9 cellular contexts compared by ENCODE assay signal in genomic region chr1:109134423-109134822, GRCh38. TPM values are rescaled to one million over a fixed set of nuclear protein-coding genes. Genes with fewer than 3 reads are reported as not detected.
DNase-seq lines count a peak whose midpoint lies in the region; ATAC-seq and TF ChIP-seq lines count a peak whose summit lies in the region.
"Had no signal": no experiment of that assay in that cellular context is flagged by ENCODE, and none has a peak within 500 bp of the region (broad histone marks: within the 10 kb centered on the region; RNA-seq: fewer than 3 reads in every experiment).

No MANE protein-coding gene starts in this region.

- no peaks in the 10 kb centered on the region for H3K4me1 ChIP-seq in HEK293 (ENCODE audit: control insufficient read depth, insufficient read depth, low read length)

- no peak overlapping the region for H3K27ac Mint-ChIP-seq in activated CD4-positive, alpha-beta memory T cell treated with anti-CD3 and anti-CD28 coated beads, Interleukin-2, amount 10 ng/mL, durations not matched to agents 7 days and 5 days
- no peak overlapping the region for H3K27ac Mint-ChIP-seq in natural killer cell
- H3K27ac Mint-ChIP-seq: activated naive CD8-positive, alpha-beta T cell had no signal

- H3K79me2 ChIP-seq in neural cell (replicated peaks; ENCODE audit: insufficient read depth, low read length), result no peaks in the 10 kb centered on the region

- H3K9ac ChIP-seq in neural cell (ENCODE audit: low read length), result no peak overlapping the region

- no peak overlapping the region for H3K4me3 Mint-ChIP-seq in activated CD4-positive, alpha-beta memory T cell treated with anti-CD3 and anti-CD28 coated beads, Interleukin-2, amount 10 ng/mL, durations not matched to agents 7 days and 5 days
- no peak overlapping the region for H3K4me3 Mint-ChIP-seq in natural killer cell
- H3K4me3 Mint-ChIP-seq: activated naive CD8-positive, alpha-beta T cell had no signal

- no peak overlapping the region for H3K27ac ChIP-seq in HEK293 (ENCODE audit: extremely low read depth, low read depth, low read length)
- peak overlapping the region; percentile 59 for H3K27ac ChIP-seq in neural cell (ENCODE audit: low read length)

- TF ChIP-seq CTCF in HEK293 (tag by site-specific recombination; IDR thresholded peaks at IDR 0.05), result no peak
- TF ChIP-seq CTCF in neural cell (IDR thresholded peaks at IDR 0.05; ENCODE audit: poor library complexity, severe bottlenecking), result no peak
- TF ChIP-seq CTCF in natural killer cell (IDR thresholded peaks at IDR 0.05), result no peak

- no peak overlapping the region for H3K4me2 ChIP-seq in neural cell (ENCODE audit: low read length)

- H3K4me3 ChIP-seq in HEK293 (ENCODE audit: low read depth, low read length), result no peak overlapping the region
- H3K4me3 ChIP-seq in neural cell (ENCODE audit: low read length), result peak overlapping the region; percentile 28

- H3K9me3 ChIP-seq in HEK293 (ENCODE audit: control insufficient read depth, insufficient read depth, low read depth, low read length) (no peaks in the 10 kb centered on the region), neural cell (ENCODE audit: low read length) (no peaks in the 10 kb centered on the region)

- H3K36me3 ChIP-seq in HEK293 (ENCODE audit: control insufficient read depth in 2 of 2, insufficient read depth in 1 of 2, low read length in 2 of 2) (no peaks in the 10 kb centered on the region), neural cell (ENCODE audit: insufficient read depth, low read length) (no peaks in the 10 kb centered on the region)

- intact Hi-C loops in natural killer cell (cut with micrococcal nuclease), result no loop called here

- DNase-seq in NCI-H2107 treated with DMSO at 0.1 percent for 48 hours (lab: John Stamatoyannopoulos, UW; ENCODE audit: unreplicated experiment) (peak; percentile 36), NCI-H2107 (lab: John Stamatoyannopoulos, UW) (no peak), SK-N-DZ (ENCODE audit: low spot score) (peak; percentile 24), HPDE6-E6E7 (ENCODE audit: extremely low spot score) (no peak), natural killer cell (no peak)
- DNase-seq in activated CD4-positive, alpha-beta memory T cell treated with anti-CD3 and anti-CD28 coated beads, Interleukin-2, amount 10 ng/mL, durations not matched to agents 7 days and 5 days, result no peak

- H3K36me3 Mint-ChIP-seq in activated CD4-positive, alpha-beta memory T cell treated with anti-CD3 and anti-CD28 coated beads, Interleukin-2, amount 10 ng/mL, durations not matched to agents 7 days and 5 days (ENCODE audit: low read depth), result no peaks in the 10 kb centered on the region
- H3K36me3 Mint-ChIP-seq in natural killer cell, result no peaks in the 10 kb centered on the region
- H3K36me3 Mint-ChIP-seq: activated naive CD8-positive, alpha-beta T cell had no signal

- POLR2A ChIA-PET in HEK293 (lab: Yijun Ruan, JAX), result no interaction called here
- POLR2A ChIA-PET in activated CD4-positive, alpha-beta memory T cell treated with anti-CD3 and anti-CD28 coated beads, Interleukin-2, amount 10 ng/mL, durations not matched to agents 7 days and 5 days (lab: Charles Lee), result no interaction called here

- no peaks in the 10 kb centered on the region for H3K9me2 ChIP-seq in neural cell (ENCODE audit: insufficient read depth, low read length)

- ATAC-seq in natural killer cell, result no peak

- TF ChIP-seq RAD21 in neural cell (conservative IDR thresholded peaks at IDR 0.05), result no peak

- no peaks in the 10 kb centered on the region for H3K27me3 Mint-ChIP-seq in activated CD4-positive, alpha-beta memory T cell treated with anti-CD3 and anti-CD28 coated beads, Interleukin-2, amount 10 ng/mL, durations not matched to agents 7 days and 5 days
- H3K27me3 Mint-ChIP-seq in natural killer cell (ENCODE audit: low read depth in 2 of 2), result no peaks in the 10 kb centered on the region
- H3K27me3 Mint-ChIP-seq: activated naive CD8-positive, alpha-beta T cell had no signal

- no peaks in the 10 kb centered on the region for H3K9me3 Mint-ChIP-seq in activated CD4-positive, alpha-beta memory T cell treated with anti-CD3 and anti-CD28 coated beads, Interleukin-2, amount 10 ng/mL, durations not matched to agents 7 days and 5 days
- no peaks in the 10 kb centered on the region for H3K9me3 Mint-ChIP-seq in natural killer cell

- CTCF ChIA-PET in HEK293 (lab: Yijun Ruan, JAX), result interaction anchor here (0.6 to 0.8 kb wide), 2 partner anchors 59 to 143 kb away, joined by 3 to 5 read pairs; no protein-coding TSS in a partner anchor
- CTCF ChIA-PET in activated CD4-positive, alpha-beta memory T cell treated with anti-CD3 and anti-CD28 coated beads, Interleukin-2, amount 10 ng/mL, durations not matched to agents 7 days and 5 days (lab: Charles Lee), result interaction anchor here (1.5 kb wide), 1 partner anchor 22 kb away, joined by 3 read pairs; a partner anchor contains a TSS

- H3K4me1 Mint-ChIP-seq in activated CD4-positive, alpha-beta memory T cell treated with anti-CD3 and anti-CD28 coated beads, Interleukin-2, amount 10 ng/mL, durations not matched to agents 7 days and 5 days, result peaks cover 6% of the 10 kb centered on the region
- H3K4me1 Mint-ChIP-seq in natural killer cell, result peaks cover 0 to 10% of the 10 kb centered on the region in 2 donors

- no peak for TF ChIP-seq EP300 in neural cell (conservative IDR thresholded peaks at IDR 0.05; ENCODE audit: poor library complexity, severe bottlenecking)

- H3K27me3 ChIP-seq in neural cell (ENCODE audit: insufficient read depth, low read depth, low read length), result no peaks in the 10 kb centered on the region

- H2AFZ ChIP-seq in neural cell (ENCODE audit: low read depth, low read length), result no peak overlapping the region

- H4K20me1 ChIP-seq in neural cell (ENCODE audit: insufficient read depth), result no peaks in the 10 kb centered on the region

- H3F3A ChIP-seq in neural cell (ENCODE audit: insufficient read depth, low read length, poor library complexity, severe bottlenecking), result no peaks in the 10 kb centered on the region

TF ChIP-seq in HEK293, 187 proteins besides CTCF, POLR2A, EP300 and RAD21 (continues in another document):
- TF ChIP-seq ZNF10 (tag by site-specific recombination; IDR thresholded peaks at IDR 0.05), result peak; percentile 75
- no peak for TF ChIP-seq SCRT2 (tag by site-specific recombination; IDR thresholded peaks at IDR 0.05)
- TF ChIP-seq ZNF354C (tag by site-specific recombination; IDR thresholded peaks at IDR 0.05; ENCODE audit: borderline replicate concordance, low read depth), result no peak

TF ChIP-seq in neural cell, 6 proteins besides CTCF, POLR2A, EP300 and RAD21:
- no peak for TF ChIP-seq POLR2AphosphoS5 (IDR thresholded peaks at IDR 0.05)
- no peak for TF ChIP-seq MXI1 (conservative IDR thresholded peaks at IDR 0.05; ENCODE audit: poor library complexity, severe bottlenecking)
- TF ChIP-seq REST (IDR thresholded peaks at IDR 0.05; ENCODE audit: borderline replicate concordance), result no peak
- no peak for TF ChIP-seq TAF1 (IDR thresholded peaks at IDR 0.05; ENCODE audit: low read depth)
- TF ChIP-seq EZH2 (IDR thresholded peaks at IDR 0.05; ENCODE audit: borderline replicate concordance, insufficient read depth, low read length, poor library complexity, severe bottlenecking), result no peak
- no peak for TF ChIP-seq SMC3 (conservative IDR thresholded peaks at IDR 0.05; ENCODE audit: poor library complexity)

RNA-seq across cellular contexts. Expression of gene ELAPOR1, which starts 20.5 kb away (rescaled TPM):
- 7.3 and 15.2 TPM in 2 replicates for polyA plus RNA-seq in SK-N-DZ (2014; cell fraction: cytosol; rRNA removed)
- polyA plus RNA-seq in SK-N-DZ (2014; cell fraction: nucleus; rRNA removed), result 5.7 and 19.4 TPM in 2 replicates
- 16.8 and 18.8 TPM in 2 replicates for polyA plus RNA-seq in neural cell
- 21.7 and 23.5 TPM in 2 replicates for polyA minus RNA-seq in neural cell
- total RNA-seq in activated CD4-positive, alpha-beta memory T cell treated with anti-CD3 and anti-CD28 coated beads, Interleukin-2, amount 10 ng/mL, durations not matched to agents 7 days and 5 days, result 1 to 10 TPM; 4.1 to 5.0 TPM
- 1 to 10 TPM; 6.2 to 8.3 (median 6.3) TPM for total RNA-seq in natural killer cell

RNA-seq across cellular contexts. Expression of gene TMEM167B, which starts 43.9 kb away (rescaled TPM):
- polyA plus RNA-seq in SK-N-DZ (2014; cell fraction: cytosol; rRNA removed), result 14.6 and 15.7 TPM in 2 replicates
- 7.7 and 8.0 TPM in 2 replicates for polyA plus RNA-seq in SK-N-DZ (2014; cell fraction: nucleus; rRNA removed)
- polyA plus RNA-seq in neural cell, result 52.2 and 53.9 TPM in 2 replicates
- polyA minus RNA-seq in neural cell, result 43.8 and 48.2 TPM in 2 replicates
- total RNA-seq in activated CD4-positive, alpha-beta memory T cell treated with anti-CD3 and anti-CD28 coated beads, Interleukin-2, amount 10 ng/mL, durations not matched to agents 7 days and 5 days, result 10 to 100 TPM; 29.6 to 31.8 TPM
- total RNA-seq in natural killer cell, result 10 to 100 TPM; 61.2 to 73.0 (median 71.8) TPM

RNA-seq across cellular contexts. Expression of gene TAF13, which starts 58.6 kb away (rescaled TPM):
- polyA plus RNA-seq in SK-N-DZ (2014; cell fraction: cytosol; rRNA removed), result 23.5 and 30.8 TPM in 2 replicates
- 2.3 and 6.4 TPM in 2 replicates for polyA plus RNA-seq in SK-N-DZ (2014; cell fraction: nucleus; rRNA removed)
- 60.1 and 61.4 TPM in 2 replicates for polyA plus RNA-seq in neural cell
- polyA minus RNA-seq in neural cell, result 49.4 and 65.2 TPM in 2 replicates
- 10 to 100 TPM; 25.2 to 26.5 TPM for total RNA-seq in activated CD4-positive, alpha-beta memory T cell treated with anti-CD3 and anti-CD28 coated beads, Interleukin-2, amount 10 ng/mL, durations not matched to agents 7 days and 5 days
- total RNA-seq in natural killer cell, result 10 to 100 TPM; 44.4 to 54.5 (median 47.2) TPM

Comparison
In these comparisons a context has a peak if more than half of its experiments do, and no peak if none do; other contexts are left out.
1. DNase-seq: peak in NCI-H2107 treated with DMSO at 0.1 percent for 48 hours (single experiment) and SK-N-DZ (single experiment); none in NCI-H2107 (single experiment), activated CD4-positive, alpha-beta memory T cell treated with anti-CD3 and anti-CD28 coated beads, Interleukin-2, amount 10 ng/mL, durations not matched to agents 7 days and 5 days (single experiment), HPDE6-E6E7 (single experiment) and natural killer cell (single experiment).